In genomic region chr3:33650495-33650894, GRCh38 we compare ENCODE assay signal across 22 cellular contexts.
A peak's percentile ranks its signal among the peaks of the same experiment; 100 is the strongest.
DNase-seq lines count a peak whose midpoint lies in the region; ATAC-seq, FAIRE-seq and TF ChIP-seq lines count a peak whose summit lies in the region.
"Had no signal": no experiment of that assay in that cellular context is flagged by ENCODE, and none has a peak within 500 bp of the region (broad histone marks: within the 10 kb centered on the region; RNA-seq: fewer than 3 reads in every experiment).

No MANE protein-coding gene starts in this region.

- H3K4me3 Mint-ChIP-seq in Caco-2 (ENCODE audit: unreplicated experiment) (no peak overlapping the region), H9 (no peak overlapping the region), glutamatergic neuron (ENCODE audit: unreplicated experiment) (no peak overlapping the region)
- H3K4me3 Mint-ChIP-seq: CD4-positive, alpha-beta T cell had no signal

- H3K27me3 Mint-ChIP-seq in Caco-2 (ENCODE audit: insufficient read depth, unreplicated experiment) (no peaks in the 10 kb centered on the region), H9 (ENCODE audit: low read depth) (no peaks in the 10 kb centered on the region), glutamatergic neuron (ENCODE audit: unreplicated experiment) (peaks cover 3% of the 10 kb centered on the region)
- H3K27me3 Mint-ChIP-seq: CD4-positive, alpha-beta T cell had no signal

- H2BK12ac ChIP-seq in H9 (ENCODE audit: insufficient read length, low read depth, low read length), result no peak overlapping the region

- H2AFZ ChIP-seq in H9 (ENCODE audit: low read length) (no peak overlapping the region), K562 (ENCODE audit: low read depth, low read length) (no peak overlapping the region)

- peak overlapping the region; percentile 6 for H3K27ac Mint-ChIP-seq in Caco-2 (ENCODE audit: unreplicated experiment)
- peak overlapping the region; percentile 2 to 41 (median 22); a peak in 3 of 7 replicates for H3K27ac Mint-ChIP-seq in H9
- peak overlapping the region; percentile 28 for H3K27ac Mint-ChIP-seq in glutamatergic neuron (ENCODE audit: unreplicated experiment)
- H3K27ac Mint-ChIP-seq: CD4-positive, alpha-beta T cell had no signal

- H3K9me1 ChIP-seq in K562 (ENCODE audit: control insufficient read depth, insufficient read depth, low read length), result no peaks in the 10 kb centered on the region

- H3K27me3 ChIP-seq in Caco-2 (replicated peaks; ENCODE audit: control insufficient read depth, insufficient read depth, low read length) (no peaks in the 10 kb centered on the region), H9 (ENCODE audit: insufficient read depth, low read length) (no peaks in the 10 kb centered on the region), K562 (ENCODE audit: control insufficient read depth in 2 of 2, insufficient read depth in 2 of 2, low read length in 2 of 2) (no peaks in the 10 kb centered on the region)

- H2BK5ac ChIP-seq in H9 (ENCODE audit: insufficient read length, low read length), result no peak overlapping the region

- no peak overlapping the region for H3K56ac ChIP-seq in H9 (ENCODE audit: insufficient read length, low read depth, low read length)

- H3K79me2 ChIP-seq in H9 (ENCODE audit: insufficient read depth, low read length) (no peaks in the 10 kb centered on the region), K562 (ENCODE audit: control insufficient read depth, insufficient read depth, low read length) (peaks cover 56% of the 10 kb centered on the region)

- no peaks in the 10 kb centered on the region for H3K79me1 ChIP-seq in H9 (ENCODE audit: insufficient read depth, low read depth, low read length, poor library complexity, severe bottlenecking)

- DNase-seq in Caco-2, result no peak
- no peak for DNase-seq in H9
- no peak for DNase-seq in K562 (ENCODE audit: extremely low read depth in 1 of 4, low spot score in 3 of 4)
- DNase-seq in glutamatergic neuron, result no peak
- no peak for DNase-seq in activated gamma-delta T cell treated with Interleukin-2 at 50 U/mL for 16 hours
- no peak for DNase-seq in NCI-H2196 (lab: John Stamatoyannopoulos, UW; ENCODE audit: unreplicated experiment)
- DNase-seq: ACHN; CD4-positive, alpha-beta T cell; DMS153; DMS79; GDM1; GOT3; IMR-90; KBM-7 had no signal

- H4K20me1 ChIP-seq in H9 (ENCODE audit: control insufficient read depth, insufficient read depth, insufficient read length) (no peaks in the 10 kb centered on the region), K562 (replicated peaks; ENCODE audit: control insufficient read depth, insufficient read depth, low read length) (0 out of 2 replicates have a peak, but pooled peaks cover 4% of the 10 kb centered on the region)

- BruUV-seq in Caco-2 (replicated peaks; lab: Mats Ljungman, UMichigan) (no TSS peak), K562 (replicated peaks; lab: Mats Ljungman, UMichigan) (no TSS peak)

- H3K36me3 ChIP-seq in Caco-2 (ENCODE audit: control insufficient read depth, insufficient read depth, low read length) (no peaks in the 10 kb centered on the region), K562 (ENCODE audit: control insufficient read depth, insufficient read depth, low read length) (0 out of 3 replicates have a peak, but pooled peaks cover 4% of the 10 kb centered on the region)
- H3K36me3 ChIP-seq: HAP-1 had no signal

- H3K4me1 Mint-ChIP-seq in Caco-2 (ENCODE audit: low read depth, unreplicated experiment), result no peaks in the 10 kb centered on the region
- peaks cover 38% of the 10 kb centered on the region in 2 experiments for H3K4me1 Mint-ChIP-seq in H9
- H3K4me1 Mint-ChIP-seq in glutamatergic neuron (ENCODE audit: low read depth, unreplicated experiment), result peaks cover 12% of the 10 kb centered on the region

- no peak for TF ChIP-seq RAD21 in K562 (CRISPR knock-in tag; conservative IDR thresholded peaks at IDR 0.05 in 1 of 2, IDR thresholded peaks at IDR 0.05 in 1 of 2)

- in situ Hi-C loops in K562 (cut with MboI), result no loop called here

- 0 out of 3 replicates have a peak, but pooled peaks have one; percentile 10 for ATAC-seq in K562
- no peak for ATAC-seq in GM21576 (IDR thresholded peaks at IDR 0.05; ENCODE audit: unreplicated experiment)
- no peak for ATAC-seq in GM18867 (IDR thresholded peaks at IDR 0.05; ENCODE audit: unreplicated experiment)

- no peak overlapping the region for H2BK20ac ChIP-seq in H9 (ENCODE audit: low read depth, low read length, poor library complexity, severe bottlenecking)

- H3K4ac ChIP-seq in H9 (ENCODE audit: low read depth, low read length), result no peak overlapping the region

- H2BK15ac ChIP-seq in H9 (ENCODE audit: low read depth, low read length), result no peak overlapping the region

- H3K14ac ChIP-seq in H9 (ENCODE audit: insufficient read depth, low read length), result no peak overlapping the region

- H4K5ac ChIP-seq in H9 (ENCODE audit: insufficient read length, low read depth, low read length), result no peak overlapping the region

- no peak overlapping the region for H3T11ph ChIP-seq in H9 (ENCODE audit: low read length)

- H3K9me3 ChIP-seq in Caco-2, result no peaks in the 10 kb centered on the region
- H3K9me3 ChIP-seq in H9 (ENCODE audit: control insufficient read depth, low read depth, low read length), result no peaks in the 10 kb centered on the region
- H3K9me3 ChIP-seq in K562 (replicated peaks; ENCODE audit: control insufficient read depth, insufficient read depth, low read depth, low read length), result no peaks in the 10 kb centered on the region
- H3K9me3 ChIP-seq: HAP-1 had no signal

- 0 out of 2 replicates have a peak, but pooled peaks cover 3% of the 10 kb centered on the region for H3K4me1 ChIP-seq in Caco-2
- no peaks in the 10 kb centered on the region; the same call in 1 of the 2 replicates for H3K4me1 ChIP-seq in H9 (ENCODE audit: insufficient read depth, low read length)
- peaks cover 0 to 16% of the 10 kb centered on the region in 2 experiments; a peak in 2 of 5 replicates for H3K4me1 ChIP-seq in K562 (replicated peaks in 1 of 2; ENCODE audit: control insufficient read depth in 2 of 2, insufficient read depth in 2 of 2, low read length in 2 of 2)

- no peaks in the 10 kb centered on the region for H3K36me3 Mint-ChIP-seq in Caco-2 (ENCODE audit: insufficient read depth, unreplicated experiment)
- H3K36me3 Mint-ChIP-seq in H9 (ENCODE audit: insufficient read depth in 1 of 3, low read depth in 3 of 3), result no peaks in the 10 kb centered on the region
- H3K36me3 Mint-ChIP-seq in glutamatergic neuron (ENCODE audit: unreplicated experiment), result no peaks in the 10 kb centered on the region

- TF ChIP-seq POLR2A in K562 (conservative IDR thresholded peaks at IDR 0.05), result no peak

- H2BK120ac ChIP-seq in H9 (ENCODE audit: low read depth, low read length, poor library complexity, severe bottlenecking), result no peak overlapping the region

- 100% methylated on average over 1 of the region's 1 CpG for WGBS in H9 (ENCODE audit: extremely low coverage, insufficient read length, low lambda C conversion rate)
- WGBS in K562 (ENCODE audit: insufficient coverage, low coverage, missing lambda C conversion rate), result 100% methylated on average over 1 of the region's 1 CpG

- H3K9me3 Mint-ChIP-seq in Caco-2 (ENCODE audit: unreplicated experiment) (no peaks in the 10 kb centered on the region), H9 (no peaks in the 10 kb centered on the region), glutamatergic neuron (ENCODE audit: unreplicated experiment) (peaks cover 4% of the 10 kb centered on the region)
- H3K9me3 Mint-ChIP-seq: CD4-positive, alpha-beta T cell had no signal

- no peak overlapping the region for H3K18ac ChIP-seq in H9 (ENCODE audit: insufficient read length, low read depth, low read length)

- no peaks in the 10 kb centered on the region for H3K23me2 ChIP-seq in H9 (ENCODE audit: insufficient read length, low read depth, low read length, poor library complexity, severe bottlenecking)

- no peak overlapping the region for H3K4me3 ChIP-seq in Caco-2 (ENCODE audit: low read depth, low read length)
- H3K4me3 ChIP-seq in K562, result no peak overlapping the region
- H3K4me3 ChIP-seq: HAP-1 had no signal

- POLR2A ChIA-PET in Caco-2 (lab: Charles Lee), result no interaction called here
- POLR2A ChIA-PET in K562 (lab: Yijun Ruan, JAX), result no interaction called here

- intact Hi-C loops in Caco-2 (cut with micrococcal nuclease; ENCODE audit: unreplicated experiment) (no loop called here), K562 (cut with micrococcal nuclease) (no loop called here)

- no peak overlapping the region for H3K9ac ChIP-seq in H9 (ENCODE audit: extremely low read depth, insufficient read length, low read length)
- H3K9ac ChIP-seq in K562 (ENCODE audit: insufficient read depth in 1 of 2, low read depth in 2 of 2, low read length in 2 of 2), result no peak overlapping the region

- TF ChIP-seq CTCF in Caco-2 (IDR thresholded peaks at IDR 0.05; ENCODE audit: insufficient read depth in 1 of 2, low read depth in 1 of 2, low read length in 1 of 2, severe bottlenecking in 1 of 2, unreplicated experiment in 1 of 2) (no peak), H9 (conservative IDR thresholded peaks at IDR 0.05) (no peak), K562 (IDR thresholded peaks at IDR 0.05 in 2 of 3, conservative IDR thresholded peaks at IDR 0.05 in 1 of 3; ENCODE audit: insufficient read depth in 2 of 3, low read depth in 1 of 3, low read length in 3 of 3) (no peak), glutamatergic neuron (IDR thresholded peaks at IDR 0.05; ENCODE audit: partially characterized antibody, unreplicated experiment) (no peak)

- H4K8ac ChIP-seq in H9 (replicated peaks; ENCODE audit: insufficient read length, low read depth, low read length), result no peak overlapping the region

- FAIRE-seq in K562 (lab: Jason Lieb, UNC), result no peak
- FAIRE-seq: A204.1, GM12892, GM18507, HTR-8/SVneo had no signal

- H3K4me2 ChIP-seq in H9 (ENCODE audit: insufficient read depth, insufficient read length, low read length) (no peak overlapping the region), K562 (ENCODE audit: insufficient read depth, low read length) (no peak overlapping the region)

- no peak overlapping the region for H2AK5ac ChIP-seq in H9 (ENCODE audit: insufficient read length, low read length)

- CTCF ChIA-PET in Caco-2 (lab: Charles Lee), result interaction anchor here (0.7 kb wide), 1 partner anchor 126 kb away, joined by 3 read pairs; no protein-coding TSS in a partner anchor
- CTCF ChIA-PET in K562 (lab: Yijun Ruan, JAX; ENCODE audit: low intra/inter-chr PET ratio), result no interaction called here

- no peak for TF ChIP-seq EP300 in K562 (IDR thresholded peaks at IDR 0.05; ENCODE audit: low read length)

- H3K27ac ChIP-seq in H9 (ENCODE audit: insufficient read length, low read depth, low read length) (no peak overlapping the region), K562 (ENCODE audit: extremely low read depth, low read depth, low read length) (no peak overlapping the region)
- H3K27ac ChIP-seq: C4-2B had no signal

- no peak overlapping the region for H4K91ac ChIP-seq in H9 (ENCODE audit: insufficient read length, low read depth, low read length)

- H3K23ac ChIP-seq in H9 (ENCODE audit: insufficient read length, low read depth, low read length), result no peak overlapping the region

TF ChIP-seq in K562, 482 proteins besides CTCF, POLR2A, EP300 and RAD21 (continues in another document):
- no peak for TF ChIP-seq ZC3H8 (IDR thresholded peaks at IDR 0.05)
- no peak for TF ChIP-seq ZNF584 (CRISPR knock-in tag; IDR thresholded peaks at IDR 0.05; ENCODE audit: low read depth)
- no peak for TF ChIP-seq NCOR1 (IDR thresholded peaks at IDR 0.05)
- TF ChIP-seq ZBTB8A (IDR thresholded peaks at IDR 0.05; ENCODE audit: partially characterized antibody), result no peak
- peak; percentile 35; the same call in 1 of the 2 replicates for TF ChIP-seq SMARCA4 (IDR thresholded peaks at IDR 0.05)
